Comparison of ENCODE assay signal across 8 cellular contexts in genomic region chr17:49191917-49192741, GRCh38. TPM values are rescaled to one million over a fixed set of nuclear protein-coding genes. Genes with fewer than 3 reads are reported as not detected.
DNase-seq lines count a peak whose midpoint lies in the region; ATAC-seq, FAIRE-seq and TF ChIP-seq lines count a peak whose summit lies in the region.

No MANE protein-coding gene starts in this region.

- intact Hi-C loops in activated T-helper 1 cell treated with anti-CD3 and anti-CD28 coated beads, Interleukin-12 subunit alpha, Interleukin-12 subunit beta, Interleukin-2, Interleukin-4 antibody, amounts not matched to agents 30 ng/mL and 10 ng/mL and 1 ng/mL, durations not matched to agents 14 hours and 24 hours and 36 hours (cut with micrococcal nuclease), result loop anchor here (1.0 to 10.0 kb wide), 10 partner anchors 18 to 767 kb away; partner anchors contain the start of genes ABI3, ATP5MC1, CALCOCO2 and GNGT2

- peak overlapping the region; percentile 96 for H3K9ac ChIP-seq in Karpas-422 (ENCODE audit: low read length)

- ATAC-seq in GM23338, result peak; percentile 64
- peak; percentile 56 to 61 for ATAC-seq in naive thymus-derived CD8-positive, alpha-beta T cell

- H3K27me3 Mint-ChIP-seq in GM23338 (ENCODE audit: insufficient read depth, low read depth, poor library complexity), result peaks cover 30% of the 10 kb centered on the region
- peaks cover 8% of the 10 kb centered on the region for H3K27me3 Mint-ChIP-seq in activated T-helper 1 cell treated with anti-CD3 and anti-CD28 coated beads, Interleukin-12 subunit alpha, Interleukin-12 subunit beta, Interleukin-2, Interleukin-4 antibody, amounts not matched to agents 30 ng/mL and 10 ng/mL and 1 ng/mL, durations not matched to agents 14 hours and 24 hours and 36 hours (ENCODE audit: insufficient read depth)
- peaks cover 0 to 8% (median 0%) of the 10 kb centered on the region in 5 donors for H3K27me3 Mint-ChIP-seq in naive thymus-derived CD8-positive, alpha-beta T cell

- peaks cover 5% of the 10 kb centered on the region; the same call in 2 of the 3 replicates for H3K36me3 Mint-ChIP-seq in GM23338 (ENCODE audit: low read depth)
- no peaks in the 10 kb centered on the region for H3K36me3 Mint-ChIP-seq in activated T-helper 1 cell treated with anti-CD3 and anti-CD28 coated beads, Interleukin-12 subunit alpha, Interleukin-12 subunit beta, Interleukin-2, Interleukin-4 antibody, amounts not matched to agents 30 ng/mL and 10 ng/mL and 1 ng/mL, durations not matched to agents 14 hours and 24 hours and 36 hours (ENCODE audit: low read depth)
- peaks cover 0 to 7% (median 3%) of the 10 kb centered on the region in 3 donors for H3K36me3 Mint-ChIP-seq in naive thymus-derived CD8-positive, alpha-beta T cell

- no peaks in the 10 kb centered on the region for H3K9me3 ChIP-seq in DOHH2 (ENCODE audit: control insufficient read depth, insufficient read depth, low read length)
- no peaks in the 10 kb centered on the region for H3K9me3 ChIP-seq in Karpas-422 (ENCODE audit: low read length)

- peaks cover 29% of the 10 kb centered on the region for H3K4me1 ChIP-seq in DOHH2 (ENCODE audit: control insufficient read depth, low read length)
- peaks cover 9% of the 10 kb centered on the region; the same call in 1 of the 2 replicates for H3K4me1 ChIP-seq in GM23338 (ENCODE audit: insufficient read depth)
- H3K4me1 ChIP-seq in Karpas-422 (ENCODE audit: low read length), result peaks cover 47% of the 10 kb centered on the region

- POLR2A ChIA-PET in naive thymus-derived CD8-positive, alpha-beta T cell (lab: Charles Lee), result interaction anchor here (0.9 to 6.3 kb wide), 14 partner anchors 8 to 596 kb away, joined by 3 to 195 read pairs (median 5); partner anchors contain the start of genes ABI3, ATP5MC1, GNGT2 and KAT7

- peaks cover 14% of the 10 kb centered on the region for H3F3A ChIP-seq in DOHH2 (ENCODE audit: control insufficient read depth, insufficient read depth)
- peaks cover 5% of the 10 kb centered on the region; the same call in 1 of the 2 replicates for H3F3A ChIP-seq in GM23338 (replicated peaks; ENCODE audit: low read depth)

- peak overlapping the region; percentile 93 for H3K27ac ChIP-seq in DOHH2 (ENCODE audit: low read depth, low read length)
- peak overlapping the region; percentile 91 for H3K27ac ChIP-seq in GM23338 (ENCODE audit: low read depth)
- H3K27ac ChIP-seq in Karpas-422 (ENCODE audit: low read length), result peak overlapping the region; percentile 97

- H3K27me3 ChIP-seq in DOHH2 (ENCODE audit: control insufficient read depth, low read length) (no peaks in the 10 kb centered on the region), GM23338 (ENCODE audit: insufficient read depth) (no peaks in the 10 kb centered on the region), Karpas-422 (ENCODE audit: low read length) (no peaks in the 10 kb centered on the region)

- H3K9me2 ChIP-seq in DOHH2 (replicated peaks; ENCODE audit: control insufficient read depth, low read length), result no peaks in the 10 kb centered on the region
- no peaks in the 10 kb centered on the region for H3K9me2 ChIP-seq in GM23338 (ENCODE audit: insufficient read depth)
- H3K9me2 ChIP-seq in Karpas-422 (replicated peaks; ENCODE audit: insufficient read depth, low read length), result no peaks in the 10 kb centered on the region

- DNase-seq in GM23338 (ENCODE audit: low spot score) (peak; percentile 89), Karpas-422 (peak; percentile 96), RCC 7860 (ENCODE audit: low spot score) (peak; percentile 86), fibroblast of mammary gland (ENCODE audit: low read depth) (peak; percentile 86)
- peak; percentile 88 for DNase-seq in activated T-helper 1 cell treated with anti-CD3 and anti-CD28 coated beads, Interleukin-12 subunit alpha, Interleukin-12 subunit beta, Interleukin-2, Interleukin-4 antibody, amounts not matched to agents 30 ng/mL and 10 ng/mL and 1 ng/mL, durations not matched to agents 14 hours and 24 hours and 36 hours (ENCODE audit: low spot score)
- DNase-seq in naive thymus-derived CD8-positive, alpha-beta T cell, result peak; percentile 76 to 99 (median 86)
- DNase-seq in stimulated activated naive CD4-positive, alpha-beta T cell (lab: John Stamatoyannopoulos, UW), result peak; percentile 88 to 100 (median 97)

- H4K20me1 ChIP-seq in DOHH2 (ENCODE audit: control insufficient read depth, insufficient read depth, low read depth, low read length) (no peaks in the 10 kb centered on the region), GM23338 (replicated peaks; ENCODE audit: insufficient read depth) (no peaks in the 10 kb centered on the region), Karpas-422 (ENCODE audit: insufficient read depth, low read depth, low read length) (no peaks in the 10 kb centered on the region)

- FAIRE-seq in RCC 7860 (lab: Jason Lieb, UNC), result no peak

- H3K36me3 ChIP-seq in DOHH2 (ENCODE audit: control insufficient read depth, low read length) (no peaks in the 10 kb centered on the region), GM23338 (ENCODE audit: insufficient read depth) (no peaks in the 10 kb centered on the region), Karpas-422 (ENCODE audit: insufficient read depth, low read length) (no peaks in the 10 kb centered on the region)

- peak overlapping the region; percentile 94 for H3K4me3 Mint-ChIP-seq in GM23338
- H3K4me3 Mint-ChIP-seq in activated T-helper 1 cell treated with anti-CD3 and anti-CD28 coated beads, Interleukin-12 subunit alpha, Interleukin-12 subunit beta, Interleukin-2, Interleukin-4 antibody, amounts not matched to agents 30 ng/mL and 10 ng/mL and 1 ng/mL, durations not matched to agents 14 hours and 24 hours and 36 hours, result peak overlapping the region; percentile 89
- H3K4me3 Mint-ChIP-seq in naive thymus-derived CD8-positive, alpha-beta T cell, result peak overlapping the region; percentile 90 to 98 (median 94)

- H3K4me2 ChIP-seq in DOHH2 (ENCODE audit: low read length) (peak overlapping the region; percentile 80), GM23338 (peak overlapping the region; percentile 88), Karpas-422 (ENCODE audit: low read depth, low read length, poor library complexity, severe bottlenecking) (peak overlapping the region; percentile 99)

- H3K79me2 ChIP-seq in DOHH2 (ENCODE audit: control insufficient read depth, low read length), result no peaks in the 10 kb centered on the region
- H3K79me2 ChIP-seq in GM23338 (replicated peaks; ENCODE audit: insufficient read depth), result no peaks in the 10 kb centered on the region
- no peaks in the 10 kb centered on the region for H3K79me2 ChIP-seq in Karpas-422 (ENCODE audit: low read length)

- H3K4me3 ChIP-seq in DOHH2 (ENCODE audit: low read length) (peak overlapping the region; percentile 81), GM23338 (peak overlapping the region; percentile 94), Karpas-422 (ENCODE audit: low read length) (peak overlapping the region; percentile 79), fibroblast of mammary gland (ENCODE audit: control insufficient read depth, low read depth, low read length) (peak overlapping the region; percentile 67)

- peaks cover 12% of the 10 kb centered on the region; the same call in 2 of the 3 replicates for H3K4me1 Mint-ChIP-seq in GM23338
- H3K4me1 Mint-ChIP-seq in activated T-helper 1 cell treated with anti-CD3 and anti-CD28 coated beads, Interleukin-12 subunit alpha, Interleukin-12 subunit beta, Interleukin-2, Interleukin-4 antibody, amounts not matched to agents 30 ng/mL and 10 ng/mL and 1 ng/mL, durations not matched to agents 14 hours and 24 hours and 36 hours (ENCODE audit: low read depth), result peaks cover 49% of the 10 kb centered on the region
- peaks cover 23 to 40% (median 33%) of the 10 kb centered on the region in 4 donors for H3K4me1 Mint-ChIP-seq in naive thymus-derived CD8-positive, alpha-beta T cell

- TF ChIP-seq CTCF in DOHH2 (IDR thresholded peaks at IDR 0.05; ENCODE audit: low read depth, low read length, poor library complexity, severe bottlenecking) (peak; percentile 67), GM23338 (conservative IDR thresholded peaks at IDR 0.05; ENCODE audit: low read depth in 2 of 2) (peak; percentile 29 to 52), fibroblast of mammary gland (conservative IDR thresholded peaks at IDR 0.05; ENCODE audit: control insufficient read depth, insufficient read depth, low read depth, low read length) (peak; percentile 27)

- peak overlapping the region; percentile 97 for H3K27ac Mint-ChIP-seq in GM23338
- H3K27ac Mint-ChIP-seq in activated T-helper 1 cell treated with anti-CD3 and anti-CD28 coated beads, Interleukin-12 subunit alpha, Interleukin-12 subunit beta, Interleukin-2, Interleukin-4 antibody, amounts not matched to agents 30 ng/mL and 10 ng/mL and 1 ng/mL, durations not matched to agents 14 hours and 24 hours and 36 hours, result peak overlapping the region; percentile 98
- peak overlapping the region; percentile 96 to 100 (median 97) for H3K27ac Mint-ChIP-seq in naive thymus-derived CD8-positive, alpha-beta T cell

- H2AFZ ChIP-seq in GM23338 (peak overlapping the region; percentile 98), Karpas-422 (ENCODE audit: low read length) (peak overlapping the region; percentile 24)

- H3K9me3 Mint-ChIP-seq in GM23338, result peaks cover 9% of the 10 kb centered on the region; the same call in 2 of the 3 replicates
- H3K9me3 Mint-ChIP-seq in activated T-helper 1 cell treated with anti-CD3 and anti-CD28 coated beads, Interleukin-12 subunit alpha, Interleukin-12 subunit beta, Interleukin-2, Interleukin-4 antibody, amounts not matched to agents 30 ng/mL and 10 ng/mL and 1 ng/mL, durations not matched to agents 14 hours and 24 hours and 36 hours, result no peaks in the 10 kb centered on the region
- H3K9me3 Mint-ChIP-seq in naive thymus-derived CD8-positive, alpha-beta T cell, result peaks cover 0 to 5% (median 0%) of the 10 kb centered on the region in 9 donors

RNA-seq across cellular contexts. Expression of gene GNGT2, which starts 18.2 kb away (rescaled TPM):
- total RNA-seq in GM23338 (2014; rRNA removed; shearing (Covaris generic)), result 0.42 TPM in 1 of 2 replicates, not detected in the other
- 0.56 and 1.5 TPM in 2 replicates for polyA plus RNA-seq in GM23338 (2016; fragmentation: Nextera tagmentation; extraction: Ambion mirVana)
- total RNA-seq in Karpas-422 (2014; rRNA removed; shearing (Covaris generic); ENCODE audit: low replicate concordance), result 25.3 and 40.2 TPM in 2 replicates
- 16.5 and 18.4 TPM in 2 replicates for total RNA-seq in activated T-helper 1 cell treated with anti-CD3 and anti-CD28 coated beads, Interleukin-12 subunit alpha, Interleukin-12 subunit beta, Interleukin-2, Interleukin-4 antibody, amounts not matched to agents 30 ng/mL and 10 ng/mL and 1 ng/mL, durations not matched to agents 14 hours and 24 hours and 36 hours
- total RNA-seq in naive thymus-derived CD8-positive, alpha-beta T cell, result 1 to 10 TPM; 4.7 to 7.0 TPM
- polyA plus RNA-seq in naive thymus-derived CD8-positive, alpha-beta T cell, result 10 to 100 TPM; 14.7 to 25.8 (median 17.1) TPM

RNA-seq across cellular contexts. Expression of gene ABI3, which starts 18.4 kb away (rescaled TPM):
- 1.2 and 3.0 TPM in 2 replicates for total RNA-seq in GM23338 (2014; rRNA removed; shearing (Covaris generic))
- polyA plus RNA-seq in GM23338 (2016; fragmentation: Nextera tagmentation; extraction: Ambion mirVana), result 1.8 and 2.4 TPM in 2 replicates
- total RNA-seq in Karpas-422 (2014; rRNA removed; shearing (Covaris generic); ENCODE audit: low replicate concordance), result 20.2 and 29.9 TPM in 2 replicates
- total RNA-seq in activated T-helper 1 cell treated with anti-CD3 and anti-CD28 coated beads, Interleukin-12 subunit alpha, Interleukin-12 subunit beta, Interleukin-2, Interleukin-4 antibody, amounts not matched to agents 30 ng/mL and 10 ng/mL and 1 ng/mL, durations not matched to agents 14 hours and 24 hours and 36 hours, result 32.8 and 33.0 TPM in 2 replicates
- 10 to 100 TPM; 16.6 to 16.9 TPM for total RNA-seq in naive thymus-derived CD8-positive, alpha-beta T cell
- polyA plus RNA-seq in naive thymus-derived CD8-positive, alpha-beta T cell, result 10 to 100 TPM; 27.7 to 50.7 (median 48.4) TPM

RNA-seq across cellular contexts. Expression of gene PHOSPHO1, which starts 38.5 kb away (rescaled TPM):
- total RNA-seq in GM23338 (2014; rRNA removed; shearing (Covaris generic)), result 2.2 and 2.4 TPM in 2 replicates
- 0.38 and 0.71 TPM in 2 replicates for polyA plus RNA-seq in GM23338 (2016; fragmentation: Nextera tagmentation; extraction: Ambion mirVana)
- 2.3 TPM in 1 of 2 replicates, not detected in the other for total RNA-seq in Karpas-422 (2014; rRNA removed; shearing (Covaris generic); ENCODE audit: low replicate concordance)
- 0.37 TPM in 1 of 2 replicates, not detected in the other for total RNA-seq in activated T-helper 1 cell treated with anti-CD3 and anti-CD28 coated beads, Interleukin-12 subunit alpha, Interleukin-12 subunit beta, Interleukin-2, Interleukin-4 antibody, amounts not matched to agents 30 ng/mL and 10 ng/mL and 1 ng/mL, durations not matched to agents 14 hours and 24 hours and 36 hours
- total RNA-seq in naive thymus-derived CD8-positive, alpha-beta T cell, result not detected
- polyA plus RNA-seq in naive thymus-derived CD8-positive, alpha-beta T cell, result under 1 TPM; 0.25 to 0.62 (median 0.35) TPM

RNA-seq across cellular contexts. Expression of gene B4GALNT2, which starts 59.6 kb away (rescaled TPM):
- total RNA-seq in GM23338 (2014; rRNA removed; shearing (Covaris generic)), result not detected in 2 replicates
- not detected in 2 replicates for polyA plus RNA-seq in GM23338 (2016; fragmentation: Nextera tagmentation; extraction: Ambion mirVana)
- total RNA-seq in Karpas-422 (2014; rRNA removed; shearing (Covaris generic); ENCODE audit: low replicate concordance), result not detected in 2 replicates
- 0.03 and 0.05 TPM in 2 replicates for total RNA-seq in activated T-helper 1 cell treated with anti-CD3 and anti-CD28 coated beads, Interleukin-12 subunit alpha, Interleukin-12 subunit beta, Interleukin-2, Interleukin-4 antibody, amounts not matched to agents 30 ng/mL and 10 ng/mL and 1 ng/mL, durations not matched to agents 14 hours and 24 hours and 36 hours
- total RNA-seq in naive thymus-derived CD8-positive, alpha-beta T cell, result under 1 TPM in 1 of 2 experiments, not detected in 1; 0.05 TPM
- not detected for polyA plus RNA-seq in naive thymus-derived CD8-positive, alpha-beta T cell

Comparison
In these comparisons a context has a peak if more than half of its experiments do, and no peak if none do; other contexts are left out.
1. Peak in every context shown above with its lines: DNase-seq, ATAC-seq, H3K4me3 ChIP-seq and H3K27ac ChIP-seq.